32 cellular contexts compared by ENCODE assay signal in genomic region chr11:35101223-35101622, GRCh38. TPM values are rescaled to one million over a fixed set of nuclear protein-coding genes. Genes with fewer than 3 reads are reported as not detected.
DNase-seq lines count a peak whose midpoint lies in the region; ATAC-seq, FAIRE-seq and TF ChIP-seq lines count a peak whose summit lies in the region.
"Had no signal": no experiment of that assay in that cellular context is flagged by ENCODE, and none has a peak within 500 bp of the region (broad histone marks: within the 10 kb centered on the region; RNA-seq: fewer than 3 reads in every experiment).

No MANE protein-coding gene starts in this region.

- H3K14ac ChIP-seq in IMR-90 (replicated peaks; ENCODE audit: low read depth, low read length), result no peak overlapping the region

- peak overlapping the region; percentile 52; the same call in 1 of the 2 replicates for H2BK20ac ChIP-seq in IMR-90 (ENCODE audit: low read depth, low read length)

- H3K18ac ChIP-seq in IMR-90 (ENCODE audit: low read depth, low read length) (no peak overlapping the region), mesendoderm (ENCODE audit: low read length) (no peak overlapping the region)

- H4K5ac ChIP-seq in IMR-90 (ENCODE audit: low read depth, low read length) (no peak overlapping the region; the same call in 1 of the 2 replicates), mesendoderm (ENCODE audit: low read length) (no peak overlapping the region)

- H3K4ac ChIP-seq in IMR-90 (ENCODE audit: low read depth, low read length) (peak overlapping the region; percentile 57; the same call in 1 of the 2 replicates), mesendoderm (ENCODE audit: low read depth, low read length) (no peak overlapping the region)

- H2BK120ac ChIP-seq in IMR-90 (ENCODE audit: low read depth, low read length) (peak overlapping the region; percentile 20; the same call in 1 of the 2 replicates), mesendoderm (ENCODE audit: low read depth, low read length) (no peak overlapping the region)

- H3K79me2 ChIP-seq in mesendoderm (ENCODE audit: control insufficient read depth, insufficient read depth, low read length), result no peaks in the 10 kb centered on the region
- H3K79me2 ChIP-seq: hepatocyte had no signal

- peaks cover 7% of the 10 kb centered on the region for H3K9me1 ChIP-seq in IMR-90 (ENCODE audit: insufficient read depth, low read length)

- dilution Hi-C loops in IMR-90 (cut with HindIII; ENCODE audit: low sequenced_read_pairs, unreplicated experiment), result no loop called here

- peak overlapping the region; percentile 94; the same call in 1 of the 3 replicates for H2BK15ac ChIP-seq in IMR-90 (ENCODE audit: low read depth, low read length)
- no peak overlapping the region for H2BK15ac ChIP-seq in mesendoderm (replicated peaks; ENCODE audit: low read depth)

- FAIRE-seq in bronchial epithelial cell (lab: Jason Lieb, UNC), result no peak
- FAIRE-seq: small intestine had no signal

- no peak overlapping the region for H2AFZ ChIP-seq in IMR-90 (replicated peaks; ENCODE audit: low read length, poor library complexity)
- H2AFZ ChIP-seq: GM23338, hepatocyte had no signal

- H2AK5ac ChIP-seq in IMR-90 (ENCODE audit: low read depth, low read length) (peak overlapping the region; percentile 10; the same call in 1 of the 2 replicates), mesendoderm (ENCODE audit: low read length) (no peak overlapping the region)

- no peak overlapping the region for H2AK9ac ChIP-seq in IMR-90 (replicated peaks; ENCODE audit: low read depth, low read length, poor library complexity)

- H4K20me1 ChIP-seq in IMR-90 (ENCODE audit: insufficient read depth, low read length), result no peaks in the 10 kb centered on the region
- H4K20me1 ChIP-seq: BLaER1 treated with 17β-estradiol and CSF1 and Interleukin-3, amounts not matched to agents 10 nM and 100 nM had no signal

- H4K8ac ChIP-seq in IMR-90 (ENCODE audit: low read depth in 2 of 2, low read length in 2 of 2) (no peak overlapping the region), mesendoderm (ENCODE audit: low read depth, low read length) (no peak overlapping the region)

- no TSS peak for BruUV-seq in IMR-90 (replicated peaks; lab: Mats Ljungman, UMichigan)

- POLR2A ChIA-PET in IMR-90 (lab: Charles Lee; ENCODE audit: unreplicated experiment), result no interaction called here

- intact Hi-C loops in IMR-90 (cut with micrococcal nuclease) (no loop called here), right lobe of liver (cut with DNase I) (no loop called here), transverse colon (cut with DNase I; ENCODE audit: low total_unique reads) (no loop called here)

- no peak overlapping the region for H4K91ac ChIP-seq in IMR-90 (ENCODE audit: insufficient read depth, low read depth, low read length)

- ATAC-seq in IMR-90 (ENCODE audit: low read depth) (no peak), right lobe of liver (peak; percentile 62 to 87 (median 78)), thoracic aorta (ENCODE audit: insufficient number of reproducible peaks, low FRiP score, low read depth) (no peak)
- ATAC-seq: effector memory CD8-positive, alpha-beta T cell; gastrocnemius medialis; GM23338; naive thymus-derived CD8-positive, alpha-beta T cell had no signal

- H3K27ac ChIP-seq in IMR-90 (ENCODE audit: insufficient read depth, low read length) (no peak overlapping the region), right lobe of liver (peak overlapping the region in 1 of 3 donors; percentile 45), thoracic aorta (peak overlapping the region; percentile 72 to 77), mesendoderm (ENCODE audit: low read depth, low read length) (no peak overlapping the region), transverse colon (no peak overlapping the region)
- H3K27ac ChIP-seq: BLaER1 treated with 17β-estradiol and CSF1 and Interleukin-3, amounts not matched to agents 10 nM and 100 nM; colonic mucosa; hepatocyte; upper lobe of left lung had no signal

- no peak overlapping the region for H3K23ac ChIP-seq in IMR-90 (ENCODE audit: low read depth, low read length)
- H3K23ac ChIP-seq in mesendoderm (ENCODE audit: low read length), result no peak overlapping the region

- H3K36me3 ChIP-seq in IMR-90 (ENCODE audit: control insufficient read depth, insufficient read depth, low read length), result no peaks in the 10 kb centered on the region
- H3K36me3 ChIP-seq in bronchial epithelial cell (ENCODE audit: control insufficient read depth, insufficient read depth, low read length), result no peaks in the 10 kb centered on the region
- H3K36me3 ChIP-seq in right lobe of liver, result no peaks in the 10 kb centered on the region
- H3K36me3 ChIP-seq in thoracic aorta, result no peaks in the 10 kb centered on the region
- H3K36me3 ChIP-seq in mesendoderm (ENCODE audit: control insufficient read depth, insufficient read depth, low read length), result no peaks in the 10 kb centered on the region
- no peaks in the 10 kb centered on the region for H3K36me3 ChIP-seq in transverse colon
- H3K36me3 ChIP-seq: colonic mucosa, gastrocnemius medialis, left ventricle myocardium inferior, SJSA1, stomach, upper lobe of left lung had no signal

- H3K4me2 ChIP-seq in IMR-90 (ENCODE audit: low read depth, low read length) (no peak overlapping the region), mesendoderm (ENCODE audit: low read length) (no peak overlapping the region)
- H3K4me2 ChIP-seq: BLaER1 treated with 17β-estradiol and CSF1 and Interleukin-3, amounts not matched to agents 10 nM and 100 nM; GM23338; hepatocyte had no signal

- no peak for TF ChIP-seq RAD21 in IMR-90 (IDR thresholded peaks at IDR 0.05; ENCODE audit: low read length)

- WGBS in IMR-90 (ENCODE audit: extremely low coverage in 2 of 2, insufficient read length in 1 of 2), 2 experiments, result no CpG with 5 or more reads among the region's 3 CpGs
- WGBS in right lobe of liver (ENCODE audit: insufficient coverage, low coverage, low lambda C conversion rate, missing lambda C conversion rate), result 42% methylated on average over 3 of the region's 3 CpGs
- no CpG with 5 or more reads among the region's 3 CpGs for WGBS in mesendoderm (ENCODE audit: extremely low coverage, insufficient coverage, low lambda C conversion rate)
- WGBS in transverse colon (ENCODE audit: low coverage in 1 of 2), 2 donors, result 80 to 84% methylated on average over 1 to 3 of the region's 3 CpGs

- DNase-seq in IMR-90 (no peak), bronchial epithelial cell (ENCODE audit: low read depth) (peak; percentile 47), right lobe of liver (no peak), thoracic aorta (ENCODE audit: low spot score) (no peak), mesendoderm (no peak), inferior parietal cortex (ENCODE audit: extremely low spot score) (no peak), kidney glomerular epithelial cell (lab: John Stamatoyannopoulos, UW) (no peak), transverse colon (no peak)
- DNase-seq: activated B cell treated with CpG ODN at 0.5 μM for 24 hours; activated CD4-positive, alpha-beta T cell treated with anti-CD3 and anti-CD28 coated beads, Interleukin-2, amount 50 U/mL, for 1 hour; activated naive CD4-positive, alpha-beta T cell treated with anti-CD3 and anti-CD28 coated beads, Interleukin-2, amount 10 ng/mL, durations not matched to agents 7 days and 5 days; amygdala; colonic mucosa; DMS79; effector memory CD8-positive, alpha-beta T cell; gastrocnemius medialis; GDM1; Kasumi-1; left ventricle myocardium inferior; naive thymus-derived CD8-positive, alpha-beta T cell; NCI-H1694 treated with DMSO at 0.1 percent for 48 hours; NCI-H69; occipital lobe; small intestine; stimulated activated CD4-positive, alpha-beta T cell treated with anti-CD3 and anti-CD28 coated beads, Interleukin-1b, Interleukin-23, amount 100 ng/mL, for 48 hours; stimulated activated CD8-positive, alpha-beta memory T cell treated with anti-CD3 and anti-CD28 coated beads, Interleukin-4, amount 100 ng/mL, for 48 hours; stomach; upper lobe of left lung had no signal

- in situ Hi-C loops in IMR-90 (cut with MboI; ENCODE audit: low sequenced_read_pairs), result no loop called here
- in situ Hi-C loops in transverse colon (cut with MboI; ENCODE audit: low pct_ligation_motif_present in 1 of 4, low pct_unique_long_range_greater_than_20kb in 1 of 4, low sequenced_read_pairs in 3 of 4), result no loop called here

- H3K56ac ChIP-seq in IMR-90 (ENCODE audit: extremely low read depth, insufficient read depth, low read length) (no peak overlapping the region), mesendoderm (ENCODE audit: low read length) (no peak overlapping the region)

- H3K4me1 ChIP-seq in IMR-90 (ENCODE audit: control insufficient read depth, insufficient read depth, low read length) (peaks cover 8% of the 10 kb centered on the region), right lobe of liver (peaks cover 0 to 18% (median 0%) of the 10 kb centered on the region in 4 donors), thoracic aorta (ENCODE audit: control insufficient read depth in 1 of 2, low read depth in 2 of 2) (peaks cover 11 to 70% of the 10 kb centered on the region in 2 donors), mesendoderm (ENCODE audit: control insufficient read depth, low read depth, low read length) (no peaks in the 10 kb centered on the region), transverse colon (peaks cover 0 to 9% (median 4%) of the 10 kb centered on the region in 4 donors)
- H3K4me1 ChIP-seq: colonic mucosa had no signal

- TF ChIP-seq CTCF in IMR-90 (conservative IDR thresholded peaks at IDR 0.05; ENCODE audit: low read depth, low read length) (no peak), bronchial epithelial cell (IDR thresholded peaks at IDR 0.05; ENCODE audit: insufficient read depth, low read length, severe bottlenecking) (no peak), right lobe of liver (IDR thresholded peaks at IDR 0.05) (no peak), thoracic aorta (IDR thresholded peaks at IDR 0.05) (no peak), transverse colon (IDR thresholded peaks at IDR 0.05) (no peak)

- peaks cover 0 to 9% of the 10 kb centered on the region in 2 experiments; a peak in 3 of 4 replicates for H3K79me1 ChIP-seq in IMR-90 (ENCODE audit: low read depth in 1 of 2, low read length in 2 of 2)
- H3K79me1 ChIP-seq in mesendoderm (ENCODE audit: low read length), result no peaks in the 10 kb centered on the region

- H3K9me3 ChIP-seq in IMR-90 (ENCODE audit: control insufficient read depth, insufficient read depth, low read length) (no peaks in the 10 kb centered on the region), right lobe of liver (no peaks in the 10 kb centered on the region), thoracic aorta (no peaks in the 10 kb centered on the region), transverse colon (no peaks in the 10 kb centered on the region)
- H3K9me3 ChIP-seq: colonic mucosa, gastrocnemius medialis, left ventricle myocardium inferior, SJSA1, stomach, upper lobe of left lung had no signal

- TF ChIP-seq POLR2A in IMR-90 (IDR thresholded peaks at IDR 0.05; ENCODE audit: low read depth, low read length), result no peak
- no peak for TF ChIP-seq POLR2A in right lobe of liver (IDR thresholded peaks at IDR 0.05)
- TF ChIP-seq POLR2A in transverse colon (IDR thresholded peaks at IDR 0.05), result no peak

- H2BK5ac ChIP-seq in IMR-90 (ENCODE audit: low read depth, low read length, poor library complexity, severe bottlenecking) (no peak overlapping the region), mesendoderm (ENCODE audit: low read length) (no peak overlapping the region)

- CTCF ChIA-PET in IMR-90 (lab: Yijun Ruan, JAX), result interaction anchor here (0.5 kb wide), 1 partner anchor 29 kb away, joined by 3 read pairs; no protein-coding TSS in a partner anchor

- no peak overlapping the region for H3K4me3 ChIP-seq in IMR-90 (ENCODE audit: insufficient read depth, low read depth, low read length)
- no peak overlapping the region for H3K4me3 ChIP-seq in bronchial epithelial cell (ENCODE audit: low read depth, low read length)
- H3K4me3 ChIP-seq in right lobe of liver, result no peak overlapping the region
- H3K4me3 ChIP-seq in thoracic aorta, result no peak overlapping the region
- H3K4me3 ChIP-seq in mesendoderm (ENCODE audit: low read length), result no peak overlapping the region
- no peak overlapping the region for H3K4me3 ChIP-seq in transverse colon
- H3K4me3 ChIP-seq: BLaER1 treated with 17β-estradiol and CSF1 and Interleukin-3, amounts not matched to agents 10 nM and 100 nM; colonic mucosa; gastrocnemius medialis; GM23338; hepatocyte; left ventricle myocardium inferior; SJSA1; stomach; upper lobe of left lung had no signal

- H3K9ac ChIP-seq in IMR-90 (ENCODE audit: low read depth, low read length) (no peak overlapping the region), mesendoderm (ENCODE audit: low read length) (no peak overlapping the region)
- H3K9ac ChIP-seq: BLaER1 treated with 17β-estradiol and CSF1 and Interleukin-3, amounts not matched to agents 10 nM and 100 nM had no signal

- no peak for TF ChIP-seq EP300 in transverse colon (IDR thresholded peaks at IDR 0.05; ENCODE audit: low read depth)

- H3K27me3 ChIP-seq in IMR-90 (ENCODE audit: control insufficient read depth, insufficient read depth, low read length) (no peaks in the 10 kb centered on the region), bronchial epithelial cell (ENCODE audit: control insufficient read depth, insufficient read depth, low read length) (no peaks in the 10 kb centered on the region), right lobe of liver (no peaks in the 10 kb centered on the region), thoracic aorta (replicated peaks; ENCODE audit: insufficient read depth) (no peaks in the 10 kb centered on the region), mesendoderm (ENCODE audit: insufficient read depth, low read length, poor library complexity) (no peaks in the 10 kb centered on the region), transverse colon (no peaks in the 10 kb centered on the region)
- H3K27me3 ChIP-seq: BLaER1 treated with 17β-estradiol and CSF1 and Interleukin-3, amounts not matched to agents 10 nM and 100 nM; colonic mucosa; gastrocnemius medialis; hepatocyte; SJSA1; stomach; upper lobe of left lung had no signal

RNA-seq across cellular contexts. Expression of gene CD44, which starts 37.7 kb away (rescaled TPM):
- total RNA-seq in IMR-90 (2012; rRNA removed) (341 and 357 TPM in 2 replicates), bronchial epithelial cell (254 and 319 TPM in 2 replicates), right lobe of liver (10 to 100 TPM; 12.2 to 64.1 (median 22.9) TPM), thoracic aorta (100 to 1,000 TPM; 321 to 613 TPM), transverse colon (100 to 1,000 TPM in 3 of 4 donors, 10 to 100 TPM in 1; 56.3 to 182 (median 114) TPM)
- polyA plus RNA-seq in IMR-90 (2012; rRNA removed), result 947 and 1,094 TPM in 2 replicates
- polyA plus RNA-seq in IMR-90 (2012; cell fraction: cytosol; rRNA removed), result 502 and 1,091 TPM in 2 replicates
- polyA plus RNA-seq in IMR-90 (2012; cell fraction: nucleus; rRNA removed; ENCODE audit: low replicate concordance), result 461 and 652 TPM in 2 replicates
- polyA plus RNA-seq in mesendoderm (2013, experiment 1 of 2), result 29.0 TPM
- polyA plus RNA-seq in mesendoderm (2013, experiment 2 of 2), result 30.1 TPM

Comparison
In these comparisons a context has a peak if more than half of its experiments do, and no peak if none do; other contexts are left out.
1. ATAC-seq: peak in right lobe of liver (4 of 4); none in IMR-90 (single experiment) and thoracic aorta (single experiment).
2. H3K27ac ChIP-seq: peak in thoracic aorta (2 of 2); none in IMR-90 (single experiment), mesendoderm (single experiment) and transverse colon (0 of 4).